In genomic region chr12:104686196-104686595, GRCh38 we compare ENCODE assay signal across 12 cellular contexts.
A peak's percentile ranks its signal among the peaks of the same experiment; 100 is the strongest.
DNase-seq lines count a peak whose midpoint lies in the region; ATAC-seq, FAIRE-seq and TF ChIP-seq lines count a peak whose summit lies in the region.
"Had no signal": no experiment of that assay in that cellular context is flagged by ENCODE, and none has a peak within 500 bp of the region (broad histone marks: within the 10 kb centered on the region; RNA-seq: fewer than 3 reads in every experiment).

No MANE protein-coding gene starts in this region.

- peaks cover 3 to 11% of the 10 kb centered on the region in 2 donors for H3K36me3 Mint-ChIP-seq in activated T-cell treated with anti-CD3 and anti-CD28 coated beads, Interleukin-2, amount 50 U/mL, for 72 hours (ENCODE audit: insufficient read depth in 2 of 2)
- peaks cover 8% of the 10 kb centered on the region for H3K36me3 Mint-ChIP-seq in stimulated activated memory B cell treated with anti-CD40 and anti-IgM and Interleukin-4, amounts not matched to agents 10 μg/mL and 1 μg/mL and 100 μg/mL, for 72 hours
- H3K36me3 Mint-ChIP-seq: brain had no signal

- H3K9me3 ChIP-seq in sigmoid colon: no peaks in the 10 kb centered on the region

- H3K36me3 ChIP-seq in bronchial epithelial cell (ENCODE audit: control insufficient read depth, insufficient read depth, low read length) (no peaks in the 10 kb centered on the region), sigmoid colon (no peaks in the 10 kb centered on the region)

- WGBS in sigmoid colon, 2 donors: 52 to 91% methylated on average over 3 of the region's 3 CpGs

- peaks cover 2 to 4% of the 10 kb centered on the region in 2 donors for H3K9me3 Mint-ChIP-seq in activated T-cell treated with anti-CD3 and anti-CD28 coated beads, Interleukin-2, amount 50 U/mL, for 72 hours
- no peaks in the 10 kb centered on the region for H3K9me3 Mint-ChIP-seq in stimulated activated memory B cell treated with anti-CD40 and anti-IgM and Interleukin-4, amounts not matched to agents 10 μg/mL and 1 μg/mL and 100 μg/mL, for 72 hours

- no peak for FAIRE-seq in bronchial epithelial cell (lab: Jason Lieb, UNC)

- TF ChIP-seq EP300 in sigmoid colon (IDR thresholded peaks at IDR 0.05): no peak

- peak overlapping the region; percentile 96 for H3K27ac Mint-ChIP-seq in activated T-cell treated with anti-CD3 and anti-CD28 coated beads, Interleukin-2, amount 50 U/mL, for 72 hours
- H3K27ac Mint-ChIP-seq in stimulated activated memory B cell treated with anti-CD40 and anti-IgM and Interleukin-4, amounts not matched to agents 10 μg/mL and 1 μg/mL and 100 μg/mL, for 72 hours: peak overlapping the region; percentile 12

- peaks cover 96% of the 10 kb centered on the region for H3K4me1 Mint-ChIP-seq in activated T-cell treated with anti-CD3 and anti-CD28 coated beads, Interleukin-2, amount 50 U/mL, for 72 hours (ENCODE audit: low read depth)
- H3K4me1 Mint-ChIP-seq in stimulated activated memory B cell treated with anti-CD40 and anti-IgM and Interleukin-4, amounts not matched to agents 10 μg/mL and 1 μg/mL and 100 μg/mL, for 72 hours: peaks cover 55% of the 10 kb centered on the region

- no peak for DNase-seq in activated T-cell treated with anti-CD3 and anti-CD28 coated beads, Interleukin-2, amount 50 U/mL, for 72 hours
- no peak for DNase-seq in activated T-cell treated with anti-CD3 and anti-CD28 coated beads for 4 hours
- peak; percentile 40 for DNase-seq in MV-4-11 (lab: John Stamatoyannopoulos, UW)
- peak; percentile 47 for DNase-seq in bronchial epithelial cell (ENCODE audit: low read depth)
- DNase-seq in stimulated activated CD4-positive, alpha-beta T cell treated with anti-CD3 and anti-CD28 coated beads, Interleukin-4, amount 100 ng/mL, for 4 hours: no peak
- DNase-seq in sigmoid colon: no peak
- DNase-seq: C1 segment of cervical spinal cord, NCI-H146 had no signal

- no peak overlapping the region for H3K27ac ChIP-seq in sigmoid colon

- H3K4me3 Mint-ChIP-seq in activated T-cell treated with anti-CD3 and anti-CD28 coated beads, Interleukin-2, amount 50 U/mL, for 72 hours: peak overlapping the region; percentile 21 to 64
- no peak overlapping the region for H3K4me3 Mint-ChIP-seq in stimulated activated memory B cell treated with anti-CD40 and anti-IgM and Interleukin-4, amounts not matched to agents 10 μg/mL and 1 μg/mL and 100 μg/mL, for 72 hours
- H3K4me3 Mint-ChIP-seq: brain had no signal

- ATAC-seq in activated T-cell treated with anti-CD3 and anti-CD28 coated beads, Interleukin-2, amount 50 U/mL, for 72 hours (replicated peaks in 1 of 2): peak in 1 of 2 donors; percentile 9
- no peak for ATAC-seq in stimulated activated memory B cell treated with anti-CD40 and anti-IgM and Interleukin-4, amounts not matched to agents 10 μg/mL and 1 μg/mL and 100 μg/mL, for 72 hours
- ATAC-seq in HG02852 (IDR thresholded peaks at IDR 0.05; ENCODE audit: unreplicated experiment): no peak

- no peaks in the 10 kb centered on the region for H3K27me3 Mint-ChIP-seq in activated T-cell treated with anti-CD3 and anti-CD28 coated beads, Interleukin-2, amount 50 U/mL, for 72 hours (ENCODE audit: low read depth)
- H3K27me3 Mint-ChIP-seq in stimulated activated memory B cell treated with anti-CD40 and anti-IgM and Interleukin-4, amounts not matched to agents 10 μg/mL and 1 μg/mL and 100 μg/mL, for 72 hours: no peaks in the 10 kb centered on the region
- H3K27me3 Mint-ChIP-seq: brain had no signal

- H3K27me3 ChIP-seq in bronchial epithelial cell (ENCODE audit: control insufficient read depth, insufficient read depth, low read length) (no peaks in the 10 kb centered on the region), sigmoid colon (no peaks in the 10 kb centered on the region)

- H3K4me1 ChIP-seq in sigmoid colon: peaks cover 0 to 46% (median 28%) of the 10 kb centered on the region in 4 donors

- no peak for TF ChIP-seq CTCF in bronchial epithelial cell (IDR thresholded peaks at IDR 0.05; ENCODE audit: insufficient read depth, low read length, severe bottlenecking)
- no peak for TF ChIP-seq CTCF in sigmoid colon (IDR thresholded peaks at IDR 0.05)

- intact Hi-C loops in sigmoid colon (cut with DNase I): no loop called here

- TF ChIP-seq POLR2A in sigmoid colon (IDR thresholded peaks at IDR 0.05): no peak

- no peak overlapping the region for H3K4me3 ChIP-seq in bronchial epithelial cell (ENCODE audit: low read depth, low read length)
- H3K4me3 ChIP-seq in sigmoid colon: no peak overlapping the region
- H3K4me3 ChIP-seq: skin epidermis had no signal

Comparison
In these comparisons a context has a peak if more than half of its experiments do, and no peak if none do; other contexts are left out.
1. DNase-seq: peak in MV-4-11 (single experiment) and bronchial epithelial cell (single experiment); none in activated T-cell treated with anti-CD3 and anti-CD28 coated beads, Interleukin-2, amount 50 U/mL, for 72 hours (0 of 2), activated T-cell treated with anti-CD3 and anti-CD28 coated beads for 4 hours (single experiment), stimulated activated CD4-positive, alpha-beta T cell treated with anti-CD3 and anti-CD28 coated beads, Interleukin-4, amount 100 ng/mL, for 4 hours (0 of 2) and sigmoid colon (single experiment).